Comparison of ENCODE assay signal across 17 cellular contexts in genomic region chr13:77719128-77719527, GRCh38. TPM values are rescaled to one million over a fixed set of nuclear protein-coding genes. Genes with fewer than 3 reads are reported as not detected.
DNase-seq lines count a peak whose midpoint lies in the region; ATAC-seq, FAIRE-seq and TF ChIP-seq lines count a peak whose summit lies in the region.
"Had no signal": no experiment of that assay in that cellular context is flagged by ENCODE, and none has a peak within 500 bp of the region (broad histone marks: within the 10 kb centered on the region; RNA-seq: fewer than 3 reads in every experiment).

No MANE protein-coding gene starts in this region.

- ATAC-seq in GM21576 (IDR thresholded peaks at IDR 0.05; ENCODE audit: unreplicated experiment) (peak; percentile 34), WTC11 (no peak), HG03196 (IDR thresholded peaks at IDR 0.05; ENCODE audit: unreplicated experiment) (no peak)
- ATAC-seq: HCT116, K562 had no signal

- CTCF ChIA-PET in WTC11 (lab: Charles Lee), result no interaction called here

- H3K27ac ChIP-seq in BLaER1 (peak overlapping the region; percentile 77), spleen (no peak overlapping the region)
- H3K27ac ChIP-seq: PC-9 had no signal

- FAIRE-seq in frontal cortex (lab: Jason Lieb, UNC), result no peak
- FAIRE-seq: A204.1, K562 had no signal

- H3K27me3 ChIP-seq in BLaER1, result no peaks in the 10 kb centered on the region
- H3K27me3 ChIP-seq in GM06990 (replicated peaks; ENCODE audit: control insufficient read depth, insufficient read depth, low read length), result no peaks in the 10 kb centered on the region
- H3K27me3 ChIP-seq in spleen (replicated peaks in 1 of 7), result no peaks in the 10 kb centered on the region

- peaks cover 43% of the 10 kb centered on the region for H3K36me3 ChIP-seq in BLaER1
- H3K36me3 ChIP-seq in GM06990 (ENCODE audit: control insufficient read depth, insufficient read depth, low read length), result no peaks in the 10 kb centered on the region; the same call in 1 of the 2 replicates
- H3K36me3 ChIP-seq in spleen, result peaks cover 0 to 46% (median 0%) of the 10 kb centered on the region in 6 donors

- no peak overlapping the region for H3K4me3 Mint-ChIP-seq in WTC11

- POLR2A ChIA-PET in WTC11 (lab: Charles Lee), result no interaction called here

- no peaks in the 10 kb centered on the region for H3K9me3 Mint-ChIP-seq in WTC11

- no peak for TF ChIP-seq CTCF in GM06990 (IDR thresholded peaks at IDR 0.05; ENCODE audit: insufficient read depth, low read length, poor library complexity, severe bottlenecking)
- TF ChIP-seq CTCF in WTC11 (IDR thresholded peaks at IDR 0.05), result no peak
- TF ChIP-seq CTCF in spleen (IDR thresholded peaks at IDR 0.05 in 8 of 11, conservative IDR thresholded peaks at IDR 0.05 in 3 of 11), result no peak

- H3K4me2 ChIP-seq in BLaER1, result peak overlapping the region; percentile 81
- H3K4me2 ChIP-seq: PC-9 had no signal

- DNase-seq in GM06990 (ENCODE audit: extremely low read depth, insufficient read length) (peak; percentile 46), WTC11 (ENCODE audit: low spot score) (no peak), NCI-H1930 (lab: John Stamatoyannopoulos, UW) (no peak), frontal cortex (ENCODE audit: low spot score in 2 of 2) (no peak), spleen (no peak)
- DNase-seq: COR-L47, DMS153, NCI-H1436 treated with DMSO at 0.1 percent for 48 hours, NCI-H2081, NCI-H748 treated with DMSO at 0.1 percent for 48 hours, PC-9 had no signal

- H3K4me1 ChIP-seq in BLaER1, result peaks cover 72% of the 10 kb centered on the region
- peaks cover 0 to 6% (median 0%) of the 10 kb centered on the region in 6 donors for H3K4me1 ChIP-seq in spleen

- intact Hi-C loops in spleen (cut with DNase I; ENCODE audit: low total_unique reads), result no loop called here

- H3K4me3 ChIP-seq in BLaER1 (peak overlapping the region; percentile 50), GM06990 (replicated peaks; ENCODE audit: low read depth, low read length) (no peak overlapping the region), spleen (no peak overlapping the region)
- H3K4me3 ChIP-seq: K562, PC-9 had no signal

- H3K27ac Mint-ChIP-seq in WTC11, result peak overlapping the region; percentile 1; the same call in 1 of the 2 replicates

- H3K4me1 Mint-ChIP-seq in WTC11, result peaks cover 49% of the 10 kb centered on the region

- H3K9ac ChIP-seq in BLaER1, result peak overlapping the region; percentile 55

- H4K20me1 ChIP-seq in BLaER1, result no peaks in the 10 kb centered on the region; the same call in 1 of the 2 replicates

- no peak for TF ChIP-seq POLR2A in spleen (IDR thresholded peaks at IDR 0.05)

- no peaks in the 10 kb centered on the region for H3K27me3 Mint-ChIP-seq in WTC11 (ENCODE audit: low read depth)

- peaks cover 43% of the 10 kb centered on the region for H3K9me3 ChIP-seq in BLaER1
- H3K9me3 ChIP-seq in spleen, result no peaks in the 10 kb centered on the region

- peaks cover 22% of the 10 kb centered on the region for H3K36me3 Mint-ChIP-seq in WTC11

TF ChIP-seq in WTC11, 78 proteins besides CTCF, POLR2A, EP300 and RAD21:
- no peak for TF ChIP-seq ELF4 (CRISPR knock-in tag; IDR thresholded peaks at IDR 0.05; ENCODE audit: low read depth)
- TF ChIP-seq TP53 (CRISPR knock-in tag; IDR thresholded peaks at IDR 0.05), result no peak
- TF ChIP-seq CDX4 (CRISPR knock-in tag; IDR thresholded peaks at IDR 0.05; ENCODE audit: borderline replicate concordance), result no peak
- no peak for TF ChIP-seq KAT7 (CRISPR knock-in tag; IDR thresholded peaks at IDR 0.05; ENCODE audit: borderline replicate concordance)

RNA-seq across cellular contexts. Expression of gene SLAIN1, which starts 21.6 kb away (rescaled TPM):
- total RNA-seq in WTC11 (2021) (29.7 to 33.1 TPM (median 32.0 TPM) in 3 replicates), frontal cortex (506 TPM), spleen (10 to 100 TPM; 16.1 to 32.6 (median 19.7) TPM)
- 10 to 100 TPM in 2 of 3 donors, 1 to 10 TPM in 1; 8.7 to 10.5 (median 10.2) TPM for polyA plus RNA-seq in spleen

Comparison
In these comparisons a context has a peak if more than half of its experiments do, and no peak if none do; other contexts are left out.
1. RNA of gene SLAIN1, which starts 21.6 kb away (total RNA-seq): 506 TPM in frontal cortex (single experiment); 29.7 to 33.1 TPM in WTC11 and 16.1 to 32.6 TPM in spleen; every median in the first group is over 10 times any median in the second.